33 cellular contexts compared by ENCODE assay signal in the genomic region with DNA sequence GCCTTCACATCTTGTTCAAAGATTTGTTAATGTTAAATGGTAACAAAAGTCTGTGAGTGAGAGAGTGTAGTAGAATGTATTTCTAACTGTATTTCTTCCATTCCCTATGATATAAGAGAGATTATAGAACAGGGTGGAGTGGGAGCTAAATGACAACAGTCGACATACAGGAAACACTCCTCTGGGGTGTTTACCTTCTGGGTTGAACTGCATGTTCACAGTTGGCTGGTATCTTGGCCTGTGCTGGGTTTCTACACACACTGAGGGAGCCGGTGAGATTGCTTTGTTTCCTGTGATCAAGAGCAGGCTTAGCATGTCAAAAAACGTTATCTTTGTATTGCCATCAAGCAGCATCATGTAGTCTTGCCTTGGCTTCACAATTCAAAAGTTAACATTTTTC.
"Had no signal": no experiment of that assay in that cellular context is flagged by ENCODE, and none has a peak within 500 bp of the region (broad histone marks: within the 10 kb centered on the region; RNA-seq: fewer than 3 reads in every experiment).

No MANE protein-coding gene starts in this region.

- H3K36me3 ChIP-seq: brain microvascular endothelial cell, esophagus muscularis mucosa, gastrocnemius medialis, heart left ventricle had no signal

- H3K4me3 Mint-ChIP-seq: activated CD4-positive, alpha-beta memory T cell treated with anti-CD3 and anti-CD28 coated beads, Interleukin-2, amount 10 ng/mL, durations not matched to agents 7 days and 5 days; activated CD4-positive, alpha-beta T cell treated with anti-CD3 and anti-CD28 coated beads, Interleukin-2, amount 10 ng/mL, durations not matched to agents 7 days and 5 days; activated naive CD4-positive, alpha-beta T cell treated with anti-CD3 and anti-CD28 coated beads, Interleukin-2, amount 10 ng/mL, durations not matched to agents 7 days and 5 days; activated naive CD8-positive, alpha-beta T cell treated with anti-CD3 and anti-CD28 coated beads, Interleukin-2, amount 10 ng/mL, durations not matched to agents 7 days and 5 days; activated T-cell treated with anti-CD3 and anti-CD28 coated beads, Interleukin-2, amount 50 U/mL, for 24 hours; activated T-cell treated with anti-CD3 and anti-CD28 coated beads, Interleukin-2, amount 50 U/mL, for 72 hours; central memory CD8-positive, alpha-beta T cell; dendritic cell treated with granulocyte-macrophage colony-stimulating factor and Interleukin-4, amounts not matched to agents 40 ng/mL and 50 ng/mL, for 4 days; effector memory CD8-positive, alpha-beta T cell; T-helper 17 cell; T-helper 2 cell treated with Interferon-gamma antibody and Interleukin-4, amounts not matched to agents 5 μg/mL and 100 μg/mL, for 36 hours; WTC11 had no signal

- ATAC-seq: activated naive CD4-positive, alpha-beta T cell treated with anti-CD3 and anti-CD28 coated beads, Interleukin-2, amount 50 U/mL, for 72 hours; activated T-cell treated with anti-CD3 and anti-CD28 coated beads, Interleukin-2, amount 50 U/mL, for 72 hours; effector memory CD8-positive, alpha-beta T cell; foreskin keratinocyte; gastrocnemius medialis; heart left ventricle; T-helper 17 cell; WTC11 had no signal

- H3K9me3 ChIP-seq: esophagus muscularis mucosa, gastrocnemius medialis, heart left ventricle had no signal

- H3K27me3 ChIP-seq: brain microvascular endothelial cell, esophagus muscularis mucosa, foreskin keratinocyte, gastrocnemius medialis had no signal

- H3K27me3 Mint-ChIP-seq: activated CD4-positive, alpha-beta memory T cell treated with anti-CD3 and anti-CD28 coated beads, Interleukin-2, amount 10 ng/mL, durations not matched to agents 7 days and 5 days; activated CD4-positive, alpha-beta T cell treated with anti-CD3 and anti-CD28 coated beads, Interleukin-2, amount 10 ng/mL, durations not matched to agents 7 days and 5 days; activated naive CD4-positive, alpha-beta T cell treated with anti-CD3 and anti-CD28 coated beads, Interleukin-2, amount 10 ng/mL, durations not matched to agents 7 days and 5 days; activated naive CD8-positive, alpha-beta T cell treated with anti-CD3 and anti-CD28 coated beads, Interleukin-2, amount 10 ng/mL, durations not matched to agents 7 days and 5 days; T-helper 17 cell had no signal

- DNase-seq: activated CD4-positive, alpha-beta memory T cell treated with anti-CD3 and anti-CD28 coated beads, Interleukin-2, amount 10 ng/mL, durations not matched to agents 7 days and 5 days; activated CD4-positive, alpha-beta T cell treated with anti-CD3 and anti-CD28 coated beads for 1 hour; activated CD4-positive, alpha-beta T cell treated with anti-CD3 and anti-CD28 coated beads for 4 hours; activated CD4-positive, alpha-beta T cell treated with anti-CD3 and anti-CD28 coated beads, Interleukin-2, amount 10 ng/mL, durations not matched to agents 7 days and 5 days; activated CD4-positive, alpha-beta T cell treated with anti-CD3 and anti-CD28 coated beads, Interleukin-2, amount 50 U/mL, for 4 hours; activated CD8-positive, alpha-beta memory T cell treated with anti-CD3 and anti-CD28 coated beads, Interleukin-2, amount 50 U/mL, for 48 hours; activated gamma-delta T cell; activated naive CD4-positive, alpha-beta T cell; activated naive CD4-positive, alpha-beta T cell treated with anti-CD3 and anti-CD28 coated beads, Interleukin-2, amount 10 ng/mL, durations not matched to agents 7 days and 5 days; activated naive CD8-positive, alpha-beta T cell treated with anti-CD3 and anti-CD28 coated beads, Interleukin-2, amount 10 ng/mL, durations not matched to agents 7 days and 5 days; activated T-cell treated with anti-CD3 and anti-CD28 coated beads for 4 hours; activated T-cell treated with anti-CD3 and anti-CD28 coated beads, Interleukin-2, amount 50 U/mL, for 24 hours; activated T-cell treated with anti-CD3 and anti-CD28 coated beads, Interleukin-2, amount 50 U/mL, for 72 hours; anterior cingulate cortex; brain microvascular endothelial cell; dorsolateral prefrontal cortex; effector memory CD8-positive, alpha-beta T cell; foreskin keratinocyte; gastrocnemius medialis; glutamatergic neuron; heart left ventricle; T-helper 1 cell; T-helper 17 cell; T1000 had no signal

- H3K4me3 ChIP-seq: coronary artery, dorsolateral prefrontal cortex, esophagus muscularis mucosa, gastrocnemius medialis, heart left ventricle had no signal

- H3K4me1 ChIP-seq: gastrocnemius medialis had no signal

- H3K9me3 Mint-ChIP-seq: activated CD4-positive, alpha-beta memory T cell treated with anti-CD3 and anti-CD28 coated beads, Interleukin-2, amount 10 ng/mL, durations not matched to agents 7 days and 5 days; activated CD4-positive, alpha-beta T cell treated with anti-CD3 and anti-CD28 coated beads, Interleukin-2, amount 10 ng/mL, durations not matched to agents 7 days and 5 days; activated naive CD4-positive, alpha-beta T cell treated with anti-CD3 and anti-CD28 coated beads, Interleukin-2, amount 10 ng/mL, durations not matched to agents 7 days and 5 days; activated naive CD4-positive, alpha-beta T cell treated with anti-CD3 and anti-CD28 coated beads, Interleukin-2, amount 50 U/mL, for 72 hours; activated naive CD8-positive, alpha-beta T cell treated with anti-CD3 and anti-CD28 coated beads, Interleukin-2, amount 10 ng/mL, durations not matched to agents 7 days and 5 days; activated T-cell treated with anti-CD3 and anti-CD28 coated beads, Interleukin-2, amount 50 U/mL, for 24 hours; activated T-cell treated with anti-CD3 and anti-CD28 coated beads, Interleukin-2, amount 50 U/mL, for 72 hours; central memory CD8-positive, alpha-beta T cell; dendritic cell treated with granulocyte-macrophage colony-stimulating factor and Interleukin-4, amounts not matched to agents 40 ng/mL and 50 ng/mL, for 4 days; effector memory CD8-positive, alpha-beta T cell; T-helper 2 cell treated with Interferon-gamma antibody and Interleukin-4, amounts not matched to agents 5 μg/mL and 100 μg/mL, for 36 hours; WTC11 had no signal

- H3K4me1 Mint-ChIP-seq: activated CD4-positive, alpha-beta memory T cell treated with anti-CD3 and anti-CD28 coated beads, Interleukin-2, amount 10 ng/mL, durations not matched to agents 7 days and 5 days; activated CD4-positive, alpha-beta T cell treated with anti-CD3 and anti-CD28 coated beads, Interleukin-2, amount 10 ng/mL, durations not matched to agents 7 days and 5 days; activated naive CD4-positive, alpha-beta T cell treated with anti-CD3 and anti-CD28 coated beads, Interleukin-2, amount 10 ng/mL, durations not matched to agents 7 days and 5 days; activated naive CD8-positive, alpha-beta T cell treated with anti-CD3 and anti-CD28 coated beads, Interleukin-2, amount 10 ng/mL, durations not matched to agents 7 days and 5 days; central memory CD8-positive, alpha-beta T cell; T-helper 17 cell had no signal

- H3K27ac ChIP-seq: brain microvascular endothelial cell, coronary artery, dorsolateral prefrontal cortex, epithelial cell of prostate, esophagus muscularis mucosa, gastrocnemius medialis, heart left ventricle, VCaP had no signal

- H3K27ac Mint-ChIP-seq: activated CD4-positive, alpha-beta memory T cell treated with anti-CD3 and anti-CD28 coated beads, Interleukin-2, amount 10 ng/mL, durations not matched to agents 7 days and 5 days; activated CD4-positive, alpha-beta T cell treated with anti-CD3 and anti-CD28 coated beads, Interleukin-2, amount 10 ng/mL, durations not matched to agents 7 days and 5 days; activated naive CD4-positive, alpha-beta T cell treated with anti-CD3 and anti-CD28 coated beads, Interleukin-2, amount 10 ng/mL, durations not matched to agents 7 days and 5 days; activated naive CD4-positive, alpha-beta T cell treated with anti-CD3 and anti-CD28 coated beads, Interleukin-2, amount 50 U/mL, for 72 hours; activated naive CD8-positive, alpha-beta T cell treated with anti-CD3 and anti-CD28 coated beads, Interleukin-2, amount 10 ng/mL, durations not matched to agents 7 days and 5 days; activated T-cell treated with anti-CD3 and anti-CD28 coated beads, Interleukin-2, amount 50 U/mL, for 24 hours; activated T-cell treated with anti-CD3 and anti-CD28 coated beads, Interleukin-2, amount 50 U/mL, for 72 hours; dendritic cell treated with granulocyte-macrophage colony-stimulating factor and Interleukin-4, amounts not matched to agents 40 ng/mL and 50 ng/mL, for 4 days; effector memory CD8-positive, alpha-beta T cell; T-helper 17 cell; T-helper 2 cell treated with Interferon-gamma antibody and Interleukin-4, amounts not matched to agents 5 μg/mL and 100 μg/mL, for 36 hours; WTC11 had no signal

- H3K36me3 Mint-ChIP-seq: activated naive CD4-positive, alpha-beta T cell treated with anti-CD3 and anti-CD28 coated beads, Interleukin-2, amount 10 ng/mL, durations not matched to agents 7 days and 5 days; activated naive CD4-positive, alpha-beta T cell treated with anti-CD3 and anti-CD28 coated beads, Interleukin-2, amount 50 U/mL, for 72 hours; activated naive CD8-positive, alpha-beta T cell treated with anti-CD3 and anti-CD28 coated beads, Interleukin-2, amount 10 ng/mL, durations not matched to agents 7 days and 5 days; WTC11 had no signal
